In the genomic region with DNA sequence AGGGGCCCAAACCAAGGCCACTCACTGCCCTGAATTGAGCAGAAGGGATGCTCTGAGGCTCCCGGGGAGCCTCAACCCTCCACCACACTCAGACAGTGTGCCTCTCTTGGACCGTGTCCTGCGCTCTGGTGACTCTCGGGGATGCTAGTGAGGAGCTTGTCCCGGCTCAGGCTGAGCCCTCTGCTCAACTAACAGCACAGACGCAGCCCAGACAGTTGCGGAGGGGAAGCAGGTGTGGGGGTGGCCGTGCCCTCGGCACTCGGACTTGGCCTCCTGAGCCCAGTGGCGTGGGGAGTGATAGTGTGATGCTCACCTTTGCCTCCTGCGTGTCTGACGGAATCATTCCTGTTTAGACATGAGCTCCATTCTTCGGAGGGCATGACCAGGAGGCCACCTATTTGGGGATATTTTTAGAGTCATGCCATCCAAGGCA, we compare ENCODE assay signal across 17 cellular contexts.
"Had no signal": no experiment of that assay in that cellular context is flagged by ENCODE, and none has a peak within 500 bp of the region (broad histone marks: within the 10 kb centered on the region; RNA-seq: fewer than 3 reads in every experiment).

No MANE protein-coding gene starts in this region.

- ATAC-seq: activated T-helper 17 cell treated with anti-CD3 and anti-CD28 coated beads, Interleukin-2, amount 50 U/mL, for 72 hours; stimulated activated memory B cell treated with anti-CD40 and anti-IgM and Interleukin-4, amounts not matched to agents 10 μg/mL and 1 μg/mL and 100 μg/mL, for 72 hours; T-cell had no signal

- H3K27ac Mint-ChIP-seq: activated B cell treated with CpG ODN at 0.5 μM for 24 hours; activated CD4-positive, alpha-beta T cell treated with anti-CD3 and anti-CD28 coated beads, Interleukin-2, amount 10 ng/mL, durations not matched to agents 7 days and 5 days; activated T-helper 17 cell treated with anti-CD3 and anti-CD28 coated beads, Interleukin-2, amount 50 U/mL, for 72 hours; T-cell had no signal

- H3K36me3 ChIP-seq: right lobe of liver, thoracic aorta, upper lobe of left lung had no signal

- H3K36me3 Mint-ChIP-seq: stimulated activated memory B cell treated with anti-CD40 and anti-IgM and Interleukin-4, amounts not matched to agents 10 μg/mL and 1 μg/mL and 100 μg/mL, for 72 hours; T-cell had no signal

- H3K9me3 Mint-ChIP-seq: activated B cell treated with CpG ODN at 0.5 μM for 24 hours; activated CD4-positive, alpha-beta T cell treated with anti-CD3 and anti-CD28 coated beads, Interleukin-2, amount 10 ng/mL, durations not matched to agents 7 days and 5 days; activated T-helper 17 cell treated with anti-CD3 and anti-CD28 coated beads, Interleukin-2, amount 50 U/mL, for 72 hours; neural crest cell; stimulated activated memory B cell treated with anti-CD40 and anti-IgM and Interleukin-4, amounts not matched to agents 10 μg/mL and 1 μg/mL and 100 μg/mL, for 72 hours had no signal

- FAIRE-seq: bronchial epithelial cell had no signal

- H3K9ac ChIP-seq: SK-N-SH had no signal

- DNase-seq: activated CD4-positive, alpha-beta T cell treated with anti-CD3 and anti-CD28 coated beads, Interleukin-2, amount 10 ng/mL, durations not matched to agents 7 days and 5 days; activated CD8-positive, alpha-beta memory T cell treated with anti-CD3 and anti-CD28 coated beads, Interleukin-2, amount 50 U/mL, for 4 hours; activated naive CD4-positive, alpha-beta T cell treated with Interleukin-2 at 50 U/mL for 16 hours; foreskin fibroblast; stimulated activated CD4-positive, alpha-beta T cell treated with anti-CD3 and anti-CD28 coated beads, Interleukin-4, amount 100 ng/mL, for 4 hours; T-cell had no signal

- H3K9me3 ChIP-seq: right lobe of liver, SK-N-SH, thoracic aorta, upper lobe of left lung had no signal

- H3K4me3 ChIP-seq: hepatocyte, right lobe of liver, thoracic aorta, upper lobe of left lung had no signal

- H3K27ac ChIP-seq: epithelial cell of prostate, hepatocyte, right lobe of liver, thoracic aorta, upper lobe of left lung had no signal

- H3K4me3 Mint-ChIP-seq: activated B cell treated with CpG ODN at 0.5 μM for 24 hours; activated CD4-positive, alpha-beta T cell treated with anti-CD3 and anti-CD28 coated beads, Interleukin-2, amount 10 ng/mL, durations not matched to agents 7 days and 5 days; activated T-helper 17 cell treated with anti-CD3 and anti-CD28 coated beads, Interleukin-2, amount 50 U/mL, for 72 hours; neural crest cell had no signal
